2 cellular contexts compared by ENCODE assay signal in the genomic region with DNA sequence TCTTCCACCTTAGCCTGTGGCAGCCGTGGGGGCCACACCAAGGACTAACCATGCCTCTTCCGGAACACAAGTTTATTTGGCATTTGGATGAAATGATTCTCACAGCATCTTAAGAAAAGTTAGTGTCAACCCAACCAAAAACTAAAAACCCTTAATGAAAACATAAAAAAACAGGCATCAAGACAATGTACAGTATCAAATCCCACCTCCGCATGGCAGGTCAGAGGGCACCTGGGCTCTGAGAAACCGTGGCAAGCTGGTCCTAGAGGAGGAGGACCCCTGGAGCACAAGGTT.
A peak's percentile ranks its signal among the peaks of the same experiment; 100 is the strongest.
TF ChIP-seq lines count a peak whose summit lies in the region.

No MANE protein-coding gene starts in this region.

TF ChIP-seq in IMR-90, 13 proteins besides CTCF, POLR2A, EP300 and RAD21:
- TF ChIP-seq RCOR1 (IDR thresholded peaks at IDR 0.05; ENCODE audit: insufficient replicate concordance, low read length) = no peak
- no peak for TF ChIP-seq CEBPB (IDR thresholded peaks at IDR 0.05; ENCODE audit: low read depth, low read length)
- TF ChIP-seq SMC3 (IDR thresholded peaks at IDR 0.05; ENCODE audit: low read depth, low read length) = no peak
- TF ChIP-seq, protein P1, sequence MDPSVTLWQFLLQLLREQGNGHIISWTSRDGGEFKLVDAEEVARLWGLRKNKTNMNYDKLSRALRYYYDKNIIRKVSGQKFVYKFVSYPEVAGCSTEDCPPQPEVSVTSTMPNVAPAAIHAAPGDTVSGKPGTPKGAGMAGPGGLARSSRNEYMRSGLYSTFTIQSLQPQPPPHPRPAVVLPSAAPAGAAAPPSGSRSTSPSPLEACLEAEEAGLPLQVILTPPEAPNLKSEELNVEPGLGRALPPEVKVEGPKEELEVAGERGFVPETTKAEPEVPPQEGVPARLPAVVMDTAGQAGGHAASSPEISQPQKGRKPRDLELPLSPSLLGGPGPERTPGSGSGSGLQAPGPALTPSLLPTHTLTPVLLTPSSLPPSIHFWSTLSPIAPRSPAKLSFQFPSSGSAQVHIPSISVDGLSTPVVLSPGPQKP (IDR thresholded peaks at IDR 0.05; ENCODE audit: borderline replicate concordance, low read depth, low read length) = no peak
- TF ChIP-seq MAFK (IDR thresholded peaks at IDR 0.05; ENCODE audit: low read depth, low read length) = no peak
- TF ChIP-seq BHLHE40 (IDR thresholded peaks at IDR 0.05; ENCODE audit: low read depth, low read length) = no peak
- TF ChIP-seq CHD1 (IDR thresholded peaks at IDR 0.05; ENCODE audit: low read depth, low read length) = no peak
- no peak for TF ChIP-seq FOS (IDR thresholded peaks at IDR 0.05; ENCODE audit: low read depth, low read length)
- TF ChIP-seq, protein P2, sequence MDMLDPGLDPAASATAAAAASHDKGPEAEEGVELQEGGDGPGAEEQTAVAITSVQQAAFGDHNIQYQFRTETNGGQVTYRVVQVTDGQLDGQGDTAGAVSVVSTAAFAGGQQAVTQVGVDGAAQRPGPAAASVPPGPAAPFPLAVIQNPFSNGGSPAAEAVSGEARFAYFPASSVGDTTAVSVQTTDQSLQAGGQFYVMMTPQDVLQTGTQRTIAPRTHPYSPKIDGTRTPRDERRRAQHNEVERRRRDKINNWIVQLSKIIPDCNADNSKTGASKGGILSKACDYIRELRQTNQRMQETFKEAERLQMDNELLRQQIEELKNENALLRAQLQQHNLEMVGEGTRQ (IDR thresholded peaks at IDR 0.05; ENCODE audit: low read depth, low read length) = no peak
- TF ChIP-seq RFX5 (IDR thresholded peaks at IDR 0.05; ENCODE audit: low read depth, low read length) = no peak
- TF ChIP-seq MXI1 (IDR thresholded peaks at IDR 0.05; ENCODE audit: borderline replicate concordance, low read depth, low read length) = no peak

TF ChIP-seq in K562, 482 proteins besides CTCF, POLR2A, EP300 and RAD21:
- TF ChIP-seq ZNF408 (CRISPR knock-in tag; IDR thresholded peaks at IDR 0.05; ENCODE audit: low read depth) (0 out of 2 replicates have a peak, but pooled peaks have one; percentile 60), MEIS2 (IDR thresholded peaks at IDR 0.05; ENCODE audit: partially characterized antibody) (no peak), ZNF695 (CRISPR knock-in tag; IDR thresholded peaks at IDR 0.05) (0 out of 2 replicates have a peak, but pooled peaks have one; percentile 44), KDM5B (IDR thresholded peaks at IDR 0.05; ENCODE audit: insufficient replicate concordance, low read depth, low read length) (peak; percentile 0), DNMT1 (IDR thresholded peaks at IDR 0.05) (no peak), GABPB1 (CRISPR knock-in tag; IDR thresholded peaks at IDR 0.05) (0 out of 2 replicates have a peak, but pooled peaks have one; percentile 38), ZNF785 (CRISPR knock-in tag; IDR thresholded peaks at IDR 0.05) (peak; percentile 71; the same call in 1 of the 2 replicates), HNRNPUL1 (IDR thresholded peaks at IDR 0.05; ENCODE audit: low read length) (0 out of 2 replicates have a peak, but pooled peaks have one; percentile 44), ZNF561 (CRISPR knock-in tag; conservative IDR thresholded peaks at IDR 0.05) (0 out of 2 replicates have a peak, but pooled peaks have one; percentile 15), ZBED1 (IDR thresholded peaks at IDR 0.05) (0 out of 2 replicates have a peak, but pooled peaks have one; percentile 9), ELF1 (tag; IDR thresholded peaks at IDR 0.05) (no peak), IFI16 (CRISPR knock-in tag; IDR thresholded peaks at IDR 0.05) (0 out of 2 replicates have a peak, but pooled peaks have one; percentile 32), MBD2 (IDR thresholded peaks at IDR 0.05; ENCODE audit: borderline replicate concordance, low read depth) (0 out of 2 replicates have a peak, but pooled peaks have one; percentile 6), CBX1 (IDR thresholded peaks at IDR 0.05; ENCODE audit: low read depth) (0 out of 2 replicates have a peak, but pooled peaks have one; percentile 6), NRF1 (conservative IDR thresholded peaks at IDR 0.05 in 1 of 2, IDR thresholded peaks at IDR 0.05 in 1 of 2) (no peak), SP2 (IDR thresholded peaks at IDR 0.05; ENCODE audit: extremely low read depth, low read depth, low read length, poor library complexity, severe bottlenecking) (no peak), CEBPG (CRISPR knock-in tag; IDR thresholded peaks at IDR 0.05) (0 out of 2 replicates have a peak, but pooled peaks have one; percentile 3), CEBPG (tag; conservative IDR thresholded peaks at IDR 0.05 in 1 of 2, IDR thresholded peaks at IDR 0.05 in 1 of 2) (no peak), RFX1 (IDR thresholded peaks at IDR 0.05) (no peak)
- TF ChIP-seq, protein P3, sequence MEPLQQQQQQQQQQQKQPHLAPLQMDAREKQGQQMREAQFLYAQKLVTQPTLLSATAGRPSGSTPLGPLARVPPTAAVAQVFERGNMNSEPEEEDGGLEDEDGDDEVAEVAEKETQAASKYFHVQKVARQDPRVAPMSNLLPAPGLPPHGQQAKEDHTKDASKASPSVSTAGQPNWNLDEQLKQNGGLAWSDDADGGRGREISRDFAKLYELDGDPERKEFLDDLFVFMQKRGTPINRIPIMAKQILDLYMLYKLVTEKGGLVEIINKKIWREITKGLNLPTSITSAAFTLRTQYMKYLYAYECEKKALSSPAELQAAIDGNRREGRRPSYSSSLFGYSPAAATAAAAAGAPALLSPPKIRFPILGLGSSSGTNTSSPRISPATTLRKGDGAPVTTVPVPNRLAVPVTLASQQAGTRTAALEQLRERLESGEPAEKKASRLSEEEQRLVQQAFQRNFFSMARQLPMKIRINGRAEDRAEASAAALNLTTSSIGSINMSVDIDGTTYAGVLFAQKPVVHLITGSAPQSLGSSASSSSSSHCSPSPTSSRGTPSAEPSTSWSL (CRISPR knock-in tag; IDR thresholded peaks at IDR 0.05; ENCODE audit: borderline replicate concordance) = 0 out of 2 replicates have a peak, but pooled peaks have one; percentile 52
- TF ChIP-seq, protein P4, sequence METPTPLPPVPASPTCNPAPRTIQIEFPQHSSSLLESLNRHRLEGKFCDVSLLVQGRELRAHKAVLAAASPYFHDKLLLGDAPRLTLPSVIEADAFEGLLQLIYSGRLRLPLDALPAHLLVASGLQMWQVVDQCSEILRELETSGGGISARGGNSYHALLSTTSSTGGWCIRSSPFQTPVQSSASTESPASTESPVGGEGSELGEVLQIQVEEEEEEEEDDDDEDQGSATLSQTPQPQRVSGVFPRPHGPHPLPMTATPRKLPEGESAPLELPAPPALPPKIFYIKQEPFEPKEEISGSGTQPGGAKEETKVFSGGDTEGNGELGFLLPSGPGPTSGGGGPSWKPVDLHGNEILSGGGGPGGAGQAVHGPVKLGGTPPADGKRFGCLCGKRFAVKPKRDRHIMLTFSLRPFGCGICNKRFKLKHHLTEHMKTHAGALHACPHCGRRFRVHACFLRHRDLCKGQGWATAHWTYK (CRISPR knock-in tag; IDR thresholded peaks at IDR 0.05) = peak; percentile 5; the same call in 1 of the 2 replicates
- TF ChIP-seq, protein P5, sequence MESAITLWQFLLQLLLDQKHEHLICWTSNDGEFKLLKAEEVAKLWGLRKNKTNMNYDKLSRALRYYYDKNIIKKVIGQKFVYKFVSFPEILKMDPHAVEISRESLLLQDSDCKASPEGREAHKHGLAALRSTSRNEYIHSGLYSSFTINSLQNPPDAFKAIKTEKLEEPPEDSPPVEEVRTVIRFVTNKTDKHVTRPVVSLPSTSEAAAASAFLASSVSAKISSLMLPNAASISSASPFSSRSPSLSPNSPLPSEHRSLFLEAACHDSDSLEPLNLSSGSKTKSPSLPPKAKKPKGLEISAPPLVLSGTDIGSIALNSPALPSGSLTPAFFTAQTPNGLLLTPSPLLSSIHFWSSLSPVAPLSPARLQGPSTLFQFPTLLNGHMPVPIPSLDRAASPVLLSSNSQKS (CRISPR knock-in tag; IDR thresholded peaks at IDR 0.05) = 0 out of 2 replicates have a peak, but pooled peaks have one; percentile 55
- TF ChIP-seq, protein P6, sequence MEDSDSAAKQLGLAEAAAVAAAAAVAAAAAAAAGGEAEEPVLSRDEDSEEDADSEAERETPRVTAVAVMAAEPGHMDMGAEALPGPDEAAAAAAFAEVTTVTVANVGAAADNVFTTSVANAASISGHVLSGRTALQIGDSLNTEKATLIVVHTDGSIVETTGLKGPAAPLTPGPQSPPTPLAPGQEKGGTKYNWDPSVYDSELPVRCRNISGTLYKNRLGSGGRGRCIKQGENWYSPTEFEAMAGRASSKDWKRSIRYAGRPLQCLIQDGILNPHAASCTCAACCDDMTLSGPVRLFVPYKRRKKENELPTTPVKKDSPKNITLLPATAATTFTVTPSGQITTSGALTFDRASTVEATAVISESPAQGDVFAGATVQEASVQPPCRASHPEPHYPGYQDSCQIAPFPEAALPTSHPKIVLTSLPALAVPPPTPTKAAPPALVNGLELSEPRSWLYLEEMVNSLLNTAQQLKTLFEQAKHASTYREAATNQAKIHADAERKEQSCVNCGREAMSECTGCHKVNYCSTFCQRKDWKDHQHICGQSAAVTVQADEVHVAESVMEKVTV (CRISPR knock-in tag; IDR thresholded peaks at IDR 0.05) = 0 out of 2 replicates have a peak, but pooled peaks have one; percentile 44
- TF ChIP-seq, protein P7, sequence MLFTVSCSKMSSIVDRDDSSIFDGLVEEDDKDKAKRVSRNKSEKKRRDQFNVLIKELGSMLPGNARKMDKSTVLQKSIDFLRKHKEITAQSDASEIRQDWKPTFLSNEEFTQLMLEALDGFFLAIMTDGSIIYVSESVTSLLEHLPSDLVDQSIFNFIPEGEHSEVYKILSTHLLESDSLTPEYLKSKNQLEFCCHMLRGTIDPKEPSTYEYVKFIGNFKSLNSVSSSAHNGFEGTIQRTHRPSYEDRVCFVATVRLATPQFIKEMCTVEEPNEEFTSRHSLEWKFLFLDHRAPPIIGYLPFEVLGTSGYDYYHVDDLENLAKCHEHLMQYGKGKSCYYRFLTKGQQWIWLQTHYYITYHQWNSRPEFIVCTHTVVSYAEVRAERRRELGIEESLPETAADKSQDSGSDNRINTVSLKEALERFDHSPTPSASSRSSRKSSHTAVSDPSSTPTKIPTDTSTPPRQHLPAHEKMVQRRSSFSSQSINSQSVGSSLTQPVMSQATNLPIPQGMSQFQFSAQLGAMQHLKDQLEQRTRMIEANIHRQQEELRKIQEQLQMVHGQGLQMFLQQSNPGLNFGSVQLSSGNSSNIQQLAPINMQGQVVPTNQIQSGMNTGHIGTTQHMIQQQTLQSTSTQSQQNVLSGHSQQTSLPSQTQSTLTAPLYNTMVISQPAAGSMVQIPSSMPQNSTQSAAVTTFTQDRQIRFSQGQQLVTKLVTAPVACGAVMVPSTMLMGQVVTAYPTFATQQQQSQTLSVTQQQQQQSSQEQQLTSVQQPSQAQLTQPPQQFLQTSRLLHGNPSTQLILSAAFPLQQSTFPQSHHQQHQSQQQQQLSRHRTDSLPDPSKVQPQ (CRISPR knock-in tag; IDR thresholded peaks at IDR 0.05; ENCODE audit: borderline replicate concordance) = 0 out of 2 replicates have a peak, but pooled peaks have one; percentile 46
- TF ChIP-seq, protein P8, sequence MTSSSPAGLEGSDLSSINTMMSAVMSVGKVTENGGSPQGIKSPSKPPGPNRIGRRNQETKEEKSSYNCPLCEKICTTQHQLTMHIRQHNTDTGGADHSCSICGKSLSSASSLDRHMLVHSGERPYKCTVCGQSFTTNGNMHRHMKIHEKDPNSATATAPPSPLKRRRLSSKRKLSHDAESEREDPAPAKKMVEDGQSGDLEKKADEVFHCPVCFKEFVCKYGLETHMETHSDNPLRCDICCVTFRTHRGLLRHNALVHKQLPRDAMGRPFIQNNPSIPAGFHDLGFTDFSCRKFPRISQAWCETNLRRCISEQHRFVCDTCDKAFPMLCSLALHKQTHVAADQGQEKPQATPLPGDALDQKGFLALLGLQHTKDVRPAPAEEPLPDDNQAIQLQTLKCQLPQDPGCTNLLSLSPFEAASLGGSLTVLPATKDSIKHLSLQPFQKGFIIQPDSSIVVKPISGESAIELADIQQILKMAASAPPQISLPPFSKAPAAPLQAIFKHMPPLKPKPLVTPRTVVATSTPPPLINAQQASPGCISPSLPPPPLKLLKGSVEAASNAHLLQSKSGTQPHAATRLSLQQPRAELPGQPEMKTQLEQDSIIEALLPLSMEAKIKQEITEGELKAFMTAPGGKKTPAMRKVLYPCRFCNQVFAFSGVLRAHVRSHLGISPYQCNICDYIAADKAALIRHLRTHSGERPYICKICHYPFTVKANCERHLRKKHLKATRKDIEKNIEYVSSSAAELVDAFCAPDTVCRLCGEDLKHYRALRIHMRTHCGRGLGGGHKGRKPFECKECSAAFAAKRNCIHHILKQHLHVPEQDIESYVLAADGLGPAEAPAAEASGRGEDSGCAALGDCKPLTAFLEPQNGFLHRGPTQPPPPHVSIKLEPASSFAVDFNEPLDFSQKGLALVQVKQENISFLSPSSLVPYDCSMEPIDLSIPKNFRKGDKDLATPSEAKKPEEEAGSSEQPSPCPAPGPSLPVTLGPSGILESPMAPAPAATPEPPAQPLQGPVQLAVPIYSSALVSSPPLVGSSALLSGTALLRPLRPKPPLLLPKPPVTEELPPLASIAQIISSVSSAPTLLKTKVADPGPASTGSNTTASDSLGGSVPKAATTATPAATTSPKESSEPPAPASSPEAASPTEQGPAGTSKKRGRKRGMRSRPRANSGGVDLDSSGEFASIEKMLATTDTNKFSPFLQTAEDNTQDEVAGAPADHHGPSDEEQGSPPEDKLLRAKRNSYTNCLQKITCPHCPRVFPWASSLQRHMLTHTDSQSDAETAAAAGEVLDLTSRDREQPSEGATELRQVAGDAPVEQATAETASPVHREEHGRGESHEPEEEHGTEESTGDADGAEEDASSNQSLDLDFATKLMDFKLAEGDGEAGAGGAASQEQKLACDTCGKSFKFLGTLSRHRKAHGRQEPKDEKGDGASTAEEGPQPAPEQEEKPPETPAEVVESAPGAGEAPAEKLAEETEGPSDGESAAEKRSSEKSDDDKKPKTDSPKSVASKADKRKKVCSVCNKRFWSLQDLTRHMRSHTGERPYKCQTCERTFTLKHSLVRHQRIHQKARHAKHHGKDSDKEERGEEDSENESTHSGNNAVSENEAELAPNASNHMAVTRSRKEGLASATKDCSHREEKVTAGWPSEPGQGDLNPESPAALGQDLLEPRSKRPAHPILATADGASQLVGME (CRISPR knock-in tag; IDR thresholded peaks at IDR 0.05) = 0 out of 2 replicates have a peak, but pooled peaks have one; percentile 4
- TF ChIP-seq, protein P9, sequence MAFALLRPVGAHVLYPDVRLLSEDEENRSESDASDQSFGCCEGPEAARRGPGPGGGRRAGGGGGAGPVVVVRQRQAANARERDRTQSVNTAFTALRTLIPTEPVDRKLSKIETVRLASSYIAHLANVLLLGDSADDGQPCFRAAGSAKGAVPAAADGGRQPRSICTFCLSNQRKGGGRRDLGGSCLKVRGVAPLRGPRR (CRISPR knock-in tag; IDR thresholded peaks at IDR 0.05) = 0 out of 2 replicates have a peak, but pooled peaks have one; percentile 26
TF ChIP-seq in K562: peak in this region for 19.
